Comparison of ENCODE assay signal across 8 cellular contexts in genomic region chrX:25144043-25144940, GRCh38.
DNase-seq lines count a peak whose midpoint lies in the region; ATAC-seq and TF ChIP-seq lines count a peak whose summit lies in the region.

No MANE protein-coding gene starts in this region.

- DNase-seq in NK-92 treated with Interleukin-12 subunit alpha and Interleukin-12 subunit beta, amount 100 ng/mL, for 24 hours (lab: John Stamatoyannopoulos, UW): peak; percentile 0
- DNase-seq in NK-92 (lab: John Stamatoyannopoulos, UW; ENCODE audit: unreplicated experiment) (no peak), NCI-H1105 treated with DMSO at 0.1 percent for 48 hours (lab: John Stamatoyannopoulos, UW) (peak; percentile 48), WTC11 (ENCODE audit: low spot score) (peak; percentile 55), dermis microvascular lymphatic vessel endothelial cell (ENCODE audit: low read depth in 2 of 2) (peak; percentile 34 to 53), lower lobe of right lung (peak; percentile 54), MV-4-11 (lab: John Stamatoyannopoulos, UW) (no peak)
- DNase-seq in stimulated activated CD8-positive, alpha-beta memory T cell treated with anti-CD3 and anti-CD28 coated beads, Interleukin-2, amount 100 ng/mL, for 48 hours (ENCODE audit: low read depth in 2 of 2): peak; percentile 1 to 21

- H3K27ac ChIP-seq in lower lobe of right lung: no peak overlapping the region

- intact Hi-C loops in lower lobe of right lung (cut with DNase I): loop anchor here (10.0 kb wide), 1 partner anchor 389 kb away; no protein-coding TSS in a partner anchor

- CTCF ChIA-PET in WTC11 (lab: Charles Lee): interaction anchor here (0.6 to 2.8 kb wide), 24 partner anchors 10 to 1090 kb away, joined by 3 to 33 read pairs (median 4); partner anchors contain the start of gene EIF2S3

- no peak overlapping the region for H3K4me3 ChIP-seq in lower lobe of right lung

- no peaks in the 10 kb centered on the region for H3K27me3 ChIP-seq in lower lobe of right lung (ENCODE audit: low read depth)

- H3K4me3 Mint-ChIP-seq in WTC11: peak overlapping the region; percentile 48

- no peaks in the 10 kb centered on the region for H3K27me3 Mint-ChIP-seq in WTC11 (ENCODE audit: low read depth)

- POLR2A ChIA-PET in WTC11 (lab: Charles Lee): no interaction called here

- H3K9me3 ChIP-seq in lower lobe of right lung: no peaks in the 10 kb centered on the region

- H3K27ac Mint-ChIP-seq in WTC11: no peak overlapping the region

- peak; percentile 65; the same call in 1 of the 2 replicates for ATAC-seq in WTC11
- ATAC-seq in lower lobe of right lung: peak in 1 of 2 donors; percentile 59

- peak; percentile 65 for TF ChIP-seq CTCF in WTC11 (IDR thresholded peaks at IDR 0.05)
- TF ChIP-seq CTCF in lower lobe of right lung (IDR thresholded peaks at IDR 0.05): peak; percentile 70

- H3K4me1 Mint-ChIP-seq in WTC11: peaks cover 25% of the 10 kb centered on the region

- H3K36me3 ChIP-seq in lower lobe of right lung: no peaks in the 10 kb centered on the region

- peaks cover 4% of the 10 kb centered on the region for H3K9me3 Mint-ChIP-seq in WTC11

- H3K4me1 ChIP-seq in lower lobe of right lung: no peaks in the 10 kb centered on the region

- H3K36me3 Mint-ChIP-seq in WTC11: no peaks in the 10 kb centered on the region

TF ChIP-seq in WTC11, 78 proteins besides CTCF, POLR2A, EP300 and RAD21:
- TF ChIP-seq ZNF317 (CRISPR knock-in tag; IDR thresholded peaks at IDR 0.05; ENCODE audit: borderline replicate concordance, low read depth): no peak
- no peak for TF ChIP-seq AR (CRISPR knock-in tag; IDR thresholded peaks at IDR 0.05)
- no peak for TF ChIP-seq ZNF416 (CRISPR knock-in tag; IDR thresholded peaks at IDR 0.05)
- no peak for TF ChIP-seq SMAD4 (CRISPR knock-in tag; IDR thresholded peaks at IDR 0.05)
- TF ChIP-seq NR3C1 (CRISPR knock-in tag; conservative IDR thresholded peaks at IDR 0.05; ENCODE audit: low read depth): no peak
TF ChIP-seq in WTC11: peak in this region for 0.

Comparison
In these comparisons a context has a peak if more than half of its experiments do, and no peak if none do; other contexts are left out.
1. DNase-seq: peak in NK-92 treated with Interleukin-12 subunit alpha and Interleukin-12 subunit beta, amount 100 ng/mL, for 24 hours (single experiment), NCI-H1105 treated with DMSO at 0.1 percent for 48 hours (single experiment), WTC11 (single experiment), dermis microvascular lymphatic vessel endothelial cell (2 of 2), lower lobe of right lung (single experiment) and stimulated activated CD8-positive, alpha-beta memory T cell treated with anti-CD3 and anti-CD28 coated beads, Interleukin-2, amount 100 ng/mL, for 48 hours (2 of 2); none in NK-92 (single experiment) and MV-4-11 (single experiment).